8 cellular contexts compared by ENCODE assay signal in the genomic region with DNA sequence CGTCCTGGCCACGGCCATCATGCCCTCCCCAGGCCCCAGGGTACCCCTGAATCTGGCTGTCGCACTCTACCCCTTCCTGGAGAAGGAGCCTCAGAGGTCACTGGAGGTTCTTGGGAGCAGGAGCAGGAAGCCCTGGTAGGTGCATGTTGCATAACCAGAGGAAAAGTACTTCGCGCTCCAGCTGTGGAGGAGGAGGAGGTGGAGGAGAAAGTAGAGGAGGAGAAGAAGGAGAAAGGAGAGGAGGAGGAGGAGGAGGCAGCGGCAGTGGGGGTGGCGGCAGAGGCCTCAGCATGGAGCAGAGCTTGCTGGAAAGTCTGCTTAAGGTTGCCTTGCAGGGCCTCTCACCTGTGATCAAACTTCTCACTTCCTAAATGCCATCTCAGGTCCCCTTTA.
A peak's percentile ranks its signal among the peaks of the same experiment; 100 is the strongest.
DNase-seq lines count a peak whose midpoint lies in the region; ATAC-seq and TF ChIP-seq lines count a peak whose summit lies in the region.

No MANE protein-coding gene starts in this region.

- no peak for DNase-seq in left ventricle myocardium inferior
- no peak for DNase-seq in heart right ventricle
- no peak for DNase-seq in upper lobe of right lung
- no peak for DNase-seq in activated CD4-positive, alpha-beta T cell treated with anti-CD3 and anti-CD28 coated beads, Interleukin-2, amount 50 U/mL, for 48 hours
- DNase-seq in HAP-1 (ENCODE audit: low spot score in 2 of 2) = no peak

- ATAC-seq in heart right ventricle (no peak), upper lobe of right lung (peak; percentile 3), HG02798 (IDR thresholded peaks at IDR 0.05; ENCODE audit: poor library complexity, unreplicated experiment) (no peak)

- peaks cover 22% of the 10 kb centered on the region for H3K4me1 ChIP-seq in left ventricle myocardium inferior
- H3K4me1 ChIP-seq in heart right ventricle = peaks cover 3 to 49% (median 14%) of the 10 kb centered on the region in 9 donors
- H3K4me1 ChIP-seq in mucosa of stomach (ENCODE audit: control insufficient read depth, insufficient read depth, low read length) = peaks cover 46% of the 10 kb centered on the region
- H3K4me1 ChIP-seq in upper lobe of right lung = peaks cover 42% of the 10 kb centered on the region
- H3K4me1 ChIP-seq in HAP-1 = peaks cover 31% of the 10 kb centered on the region

- no peaks in the 10 kb centered on the region for H3K27me3 ChIP-seq in left ventricle myocardium inferior (ENCODE audit: low read depth)
- H3K27me3 ChIP-seq in heart right ventricle = no peaks in the 10 kb centered on the region
- H3K27me3 ChIP-seq in mucosa of stomach (ENCODE audit: control insufficient read depth, insufficient read depth, low read length) = no peaks in the 10 kb centered on the region
- H3K27me3 ChIP-seq in upper lobe of right lung = no peaks in the 10 kb centered on the region
- no peaks in the 10 kb centered on the region for H3K27me3 ChIP-seq in HAP-1 (ENCODE audit: low read depth)

- H3K27ac ChIP-seq in left ventricle myocardium inferior (replicated peaks) = peak overlapping the region; percentile 38
- peak overlapping the region in 1 of 10 donors; percentile 70 for H3K27ac ChIP-seq in heart right ventricle
- H3K27ac ChIP-seq in cingulate gyrus (ENCODE audit: low read depth, low read length) = peak overlapping the region; percentile 93
- H3K27ac ChIP-seq in upper lobe of right lung = no peak overlapping the region

- H3K9ac ChIP-seq in mucosa of stomach (ENCODE audit: low read length) = peak overlapping the region; percentile 56

- 94 to 95% methylated on average over 7 of the region's 7 CpGs for WGBS in heart right ventricle, 2 donors

- H3K9me3 ChIP-seq in left ventricle myocardium inferior (replicated peaks) (no peaks in the 10 kb centered on the region), heart right ventricle (no peaks in the 10 kb centered on the region), mucosa of stomach (ENCODE audit: control insufficient read depth, low read length) (no peaks in the 10 kb centered on the region), upper lobe of right lung (no peaks in the 10 kb centered on the region), HAP-1 (no peaks in the 10 kb centered on the region)

- H3K4me3 ChIP-seq in left ventricle myocardium inferior = no peak overlapping the region
- peak overlapping the region in 1 of 10 donors; percentile 9 for H3K4me3 ChIP-seq in heart right ventricle
- no peak overlapping the region for H3K4me3 ChIP-seq in mucosa of stomach (ENCODE audit: low read length)
- no peak overlapping the region for H3K4me3 ChIP-seq in upper lobe of right lung
- no peak overlapping the region for H3K4me3 ChIP-seq in HAP-1

- in situ Hi-C loops in HAP-1 (cut with MboI; ENCODE audit: low sequenced_read_pairs) = no loop called here

- TF ChIP-seq CTCF in left ventricle myocardium inferior (IDR thresholded peaks at IDR 0.05; ENCODE audit: borderline replicate concordance) = no peak
- no peak for TF ChIP-seq CTCF in heart right ventricle (IDR thresholded peaks at IDR 0.05)
- no peak for TF ChIP-seq CTCF in upper lobe of right lung (IDR thresholded peaks at IDR 0.05)

- intact Hi-C loops in left ventricle myocardium inferior (cut with micrococcal nuclease) (no loop called here), heart right ventricle (cut with DNase I) (loop anchor here in 7 of 10 donors (1.0 to 5.0 kb wide), 6 partner anchors 70 to 109 kb away; a partner anchor contains a TSS), upper lobe of right lung (cut with DNase I) (no loop called here)

- peaks cover 17% of the 10 kb centered on the region for H3K36me3 ChIP-seq in left ventricle myocardium inferior
- peaks cover 0 to 19% (median 0%) of the 10 kb centered on the region in 9 donors for H3K36me3 ChIP-seq in heart right ventricle
- peaks cover 8% of the 10 kb centered on the region for H3K36me3 ChIP-seq in mucosa of stomach (ENCODE audit: control insufficient read depth, insufficient read depth, low read length)
- H3K36me3 ChIP-seq in upper lobe of right lung = peaks cover 7% of the 10 kb centered on the region
- peaks cover 13% of the 10 kb centered on the region for H3K36me3 ChIP-seq in HAP-1 (replicated peaks)

Comparison
In these comparisons a context has a peak if more than half of its experiments do, and no peak if none do; other contexts are left out.
1. intact Hi-C loops: an anchor here in heart right ventricle (1.0 to 5.0 kb wide); none called in left ventricle myocardium inferior and upper lobe of right lung.